Comparison of ENCODE assay signal across 10 cellular contexts in the genomic region with DNA sequence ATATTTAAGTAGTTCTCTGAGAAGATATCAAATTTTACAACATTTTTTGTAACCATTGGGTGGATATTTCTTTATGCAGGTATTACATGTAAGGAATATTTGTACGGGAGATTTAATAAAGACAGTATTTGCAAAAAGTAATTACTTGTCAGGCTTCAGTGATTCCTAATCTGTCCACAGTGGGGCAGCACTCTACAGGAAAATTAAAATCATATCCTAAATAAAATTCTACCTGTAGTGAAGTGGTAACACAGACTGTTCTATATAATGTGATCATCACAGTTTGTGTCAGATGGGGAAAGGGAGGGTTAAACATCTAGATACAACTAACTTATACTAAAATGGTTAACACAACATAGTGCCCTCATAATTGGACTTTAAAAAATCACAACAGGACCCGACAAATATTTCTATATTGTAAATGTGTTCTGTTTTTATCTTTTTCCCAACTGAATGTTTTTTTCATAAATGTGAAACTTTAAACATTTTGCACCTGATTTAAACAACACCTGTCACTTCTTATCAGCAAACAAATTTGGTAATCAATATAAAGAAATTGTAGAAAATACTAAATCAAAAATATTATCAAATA.
A peak's percentile ranks its signal among the peaks of the same experiment; 100 is the strongest.
DNase-seq lines count a peak whose midpoint lies in the region; ATAC-seq and TF ChIP-seq lines count a peak whose summit lies in the region.
"Had no signal": no experiment of that assay in that cellular context is flagged by ENCODE, and none has a peak within 500 bp of the region (broad histone marks: within the 10 kb centered on the region; RNA-seq: fewer than 3 reads in every experiment).

No MANE protein-coding gene starts in this region.

- H3K4me1 Mint-ChIP-seq in neural progenitor cell: no peaks in the 10 kb centered on the region
- no peaks in the 10 kb centered on the region for H3K4me1 Mint-ChIP-seq in T-helper 2 cell treated with Interferon-gamma antibody and Interleukin-4, amounts not matched to agents 5 μg/mL and 100 μg/mL, for 36 hours (ENCODE audit: low read depth)
- H3K4me1 Mint-ChIP-seq: activated B cell treated with CpG ODN at 0.5 μM for 24 hours had no signal

- no peak for TF ChIP-seq POLR2A in NB4 (IDR thresholded peaks at IDR 0.05; ENCODE audit: extremely low read depth, insufficient read length)
- TF ChIP-seq POLR2A in erythroblast (IDR thresholded peaks at IDR 0.05; ENCODE audit: low read length): no peak

- no peak overlapping the region for H3K27ac Mint-ChIP-seq in neural progenitor cell
- H3K27ac Mint-ChIP-seq in T-helper 2 cell treated with Interferon-gamma antibody and Interleukin-4, amounts not matched to agents 5 μg/mL and 100 μg/mL, for 36 hours: no peak overlapping the region
- H3K27ac Mint-ChIP-seq: activated B cell treated with CpG ODN at 0.5 μM for 24 hours had no signal

- no peaks in the 10 kb centered on the region for H3K9me3 Mint-ChIP-seq in neural progenitor cell
- H3K9me3 Mint-ChIP-seq in T-helper 2 cell treated with Interferon-gamma antibody and Interleukin-4, amounts not matched to agents 5 μg/mL and 100 μg/mL, for 36 hours: no peaks in the 10 kb centered on the region
- H3K9me3 Mint-ChIP-seq: activated B cell treated with CpG ODN at 0.5 μM for 24 hours had no signal

- H3K27me3 Mint-ChIP-seq in neural progenitor cell (ENCODE audit: insufficient read depth, low read depth): no peaks in the 10 kb centered on the region
- no peaks in the 10 kb centered on the region for H3K27me3 Mint-ChIP-seq in T-helper 2 cell treated with Interferon-gamma antibody and Interleukin-4, amounts not matched to agents 5 μg/mL and 100 μg/mL, for 36 hours (ENCODE audit: low read depth)
- H3K27me3 Mint-ChIP-seq: activated B cell treated with CpG ODN at 0.5 μM for 24 hours had no signal

- H3K4me3 Mint-ChIP-seq in neural progenitor cell: no peak overlapping the region
- H3K4me3 Mint-ChIP-seq in T-helper 2 cell treated with Interferon-gamma antibody and Interleukin-4, amounts not matched to agents 5 μg/mL and 100 μg/mL, for 36 hours: no peak overlapping the region
- H3K4me3 Mint-ChIP-seq: activated B cell treated with CpG ODN at 0.5 μM for 24 hours had no signal

- TF ChIP-seq CTCF in NB4 (IDR thresholded peaks at IDR 0.05; ENCODE audit: low read depth, low read length) (peak; percentile 44), neural progenitor cell (IDR thresholded peaks at IDR 0.05) (peak; percentile 89)

- H3K79me2 ChIP-seq in neural progenitor cell (ENCODE audit: low read depth): no peaks in the 10 kb centered on the region

- H3K4me3 ChIP-seq in NB4 (ENCODE audit: low read depth, low read length) (no peak overlapping the region), neural progenitor cell (no peak overlapping the region)
- H3K4me3 ChIP-seq: skin epidermis had no signal

- H4K20me1 ChIP-seq in neural progenitor cell (ENCODE audit: low read depth): no peaks in the 10 kb centered on the region

- H3K27me3 ChIP-seq in neural progenitor cell: no peaks in the 10 kb centered on the region

- H3K9me3 ChIP-seq in neural progenitor cell (ENCODE audit: low read depth): no peaks in the 10 kb centered on the region

- no peaks in the 10 kb centered on the region for H3K36me3 Mint-ChIP-seq in neural progenitor cell
- no peaks in the 10 kb centered on the region for H3K36me3 Mint-ChIP-seq in T-helper 2 cell treated with Interferon-gamma antibody and Interleukin-4, amounts not matched to agents 5 μg/mL and 100 μg/mL, for 36 hours (ENCODE audit: low read depth)

- H3K36me3 ChIP-seq in neural progenitor cell: no peaks in the 10 kb centered on the region

- H3K4me2 ChIP-seq in neural progenitor cell: no peak overlapping the region

- no peak overlapping the region for H3K27ac ChIP-seq in neural progenitor cell
- H3K27ac ChIP-seq: skin epidermis had no signal

- H3K9ac ChIP-seq in neural progenitor cell: no peak overlapping the region

- no peaks in the 10 kb centered on the region for H3K4me1 ChIP-seq in neural progenitor cell

- no peaks in the 10 kb centered on the region for H3F3A ChIP-seq in neural progenitor cell (ENCODE audit: low read depth)

- in situ Hi-C loops in Caki2 (cut with HindIII; ENCODE audit: low pct_unique_long_range_greater_than_20kb, low sequenced_read_pairs): no loop called here

- no peak overlapping the region for H2AFZ ChIP-seq in neural progenitor cell (replicated peaks)

- peak; percentile 53 for ATAC-seq in GM19025 (IDR thresholded peaks at IDR 0.05; ENCODE audit: low read depth, unreplicated experiment)
- no peak for ATAC-seq in HG03039 (IDR thresholded peaks at IDR 0.05; ENCODE audit: unreplicated experiment)

- DNase-seq in Caki2 (ENCODE audit: low read depth): peak; percentile 12
- DNase-seq in NB4 (ENCODE audit: low read depth): peak; percentile 56
- peak; percentile 6 for DNase-seq in UCSD-AML1 (lab: John Stamatoyannopoulos, UW; ENCODE audit: unreplicated experiment)
- DNase-seq in erythroblast (lab: John Stamatoyannopoulos, UW): peak; percentile 27 to 53
- peak; percentile 37 for DNase-seq in neural progenitor cell (ENCODE audit: low spot score)
- DNase-seq in T-helper 2 cell treated with Interferon-gamma antibody and Interleukin-4, amounts not matched to agents 5 μg/mL and 100 μg/mL, for 36 hours (ENCODE audit: low spot score): no peak
- DNase-seq: activated B cell treated with CpG ODN at 0.5 μM for 24 hours had no signal
